1 cellular context compared by ENCODE assay signal in the genomic region with DNA sequence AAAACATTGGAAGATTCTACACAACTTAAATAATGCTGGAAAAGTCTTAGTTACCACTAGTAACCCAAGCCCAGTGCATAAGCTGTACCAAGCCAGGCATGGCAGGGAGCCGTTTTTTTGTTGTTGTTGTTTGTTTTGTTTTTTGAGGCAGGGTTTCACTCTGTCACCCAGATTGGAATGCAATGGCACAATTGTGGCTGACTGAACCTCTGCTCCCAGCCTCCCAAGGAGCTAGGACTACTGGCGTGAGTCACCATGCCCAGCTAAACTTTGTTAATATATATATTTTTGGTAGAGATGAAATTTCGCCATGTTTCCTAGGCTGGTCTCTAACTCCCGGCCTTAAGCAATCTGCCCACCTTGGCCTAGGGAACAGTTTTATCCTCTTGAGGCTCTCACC.
TF ChIP-seq lines count a peak whose summit lies in the region.

No MANE protein-coding gene starts in this region.

TF ChIP-seq in HepG2, 621 proteins besides CTCF, POLR2A, EP300 and RAD21:
- TF ChIP-seq, protein P1, sequence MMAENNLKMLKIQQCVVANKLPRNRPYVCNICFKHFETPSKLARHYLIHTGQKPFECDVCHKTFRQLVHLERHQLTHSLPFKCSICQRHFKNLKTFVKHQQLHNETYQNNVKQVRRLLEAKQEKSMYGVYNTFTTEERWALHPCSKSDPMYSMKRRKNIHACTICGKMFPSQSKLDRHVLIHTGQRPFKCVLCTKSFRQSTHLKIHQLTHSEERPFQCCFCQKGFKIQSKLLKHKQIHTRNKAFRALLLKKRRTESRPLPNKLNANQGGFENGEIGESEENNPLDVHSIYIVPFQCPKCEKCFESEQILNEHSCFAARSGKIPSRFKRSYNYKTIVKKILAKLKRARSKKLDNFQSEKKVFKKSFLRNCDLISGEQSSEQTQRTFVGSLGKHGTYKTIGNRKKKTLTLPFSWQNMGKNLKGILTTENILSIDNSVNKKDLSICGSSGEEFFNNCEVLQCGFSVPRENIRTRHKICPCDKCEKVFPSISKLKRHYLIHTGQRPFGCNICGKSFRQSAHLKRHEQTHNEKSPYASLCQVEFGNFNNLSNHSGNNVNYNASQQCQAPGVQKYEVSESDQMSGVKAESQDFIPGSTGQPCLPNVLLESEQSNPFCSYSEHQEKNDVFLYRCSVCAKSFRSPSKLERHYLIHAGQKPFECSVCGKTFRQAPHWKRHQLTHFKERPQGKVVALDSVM (CRISPR knock-in tag; IDR thresholded peaks at IDR 0.05), result 0 out of 2 replicates have a peak, but pooled peaks have one; percentile 10
- no peak for TF ChIP-seq SRF (IDR thresholded peaks at IDR 0.05; ENCODE audit: low read depth, low read length)
TF ChIP-seq in HepG2: peak in this region for 1.
